13 cellular contexts compared by ENCODE assay signal in genomic region chr9:95182854-95183563, GRCh38.
DNase-seq lines count a peak whose midpoint lies in the region; ATAC-seq and TF ChIP-seq lines count a peak whose summit lies in the region.
"Had no signal": no experiment of that assay in that cellular context is flagged by ENCODE, and none has a peak within 500 bp of the region (broad histone marks: within the 10 kb centered on the region; RNA-seq: fewer than 3 reads in every experiment).

No MANE protein-coding gene starts in this region.

- no peaks in the 10 kb centered on the region for H3K9me3 ChIP-seq in heart left ventricle
- H3K9me3 ChIP-seq in CD4-positive, alpha-beta memory T cell (ENCODE audit: control insufficient read depth in 1 of 2, low read length in 2 of 2): no peaks in the 10 kb centered on the region
- no peaks in the 10 kb centered on the region for H3K9me3 ChIP-seq in spleen

- H3K36me3 Mint-ChIP-seq in WTC11: no peaks in the 10 kb centered on the region
- peaks cover 3% of the 10 kb centered on the region for H3K36me3 Mint-ChIP-seq in osteocyte (ENCODE audit: unreplicated experiment)
- no peaks in the 10 kb centered on the region for H3K36me3 Mint-ChIP-seq in CD4-positive, alpha-beta memory T cell
- H3K36me3 Mint-ChIP-seq: naive B cell had no signal

- DNase-seq in AG04449 (ENCODE audit: low read depth, low spot score) (no peak), WTC11 (ENCODE audit: low spot score) (peak; percentile 65), heart left ventricle (no peak), osteocyte (ENCODE audit: extremely low spot score, unreplicated experiment) (no peak), spleen (no peak)
- DNase-seq in stimulated activated naive CD8-positive, alpha-beta T cell treated with anti-CD3 and anti-CD28 coated beads, Interleukin-15, amount 100 ng/mL, for 72 hours: no peak
- DNase-seq in stimulated activated CD4-positive, alpha-beta T cell treated with anti-CD3 and anti-CD28 coated beads, Interleukin-4, amount 100 ng/mL, for 1 hour: no peak
- no peak for DNase-seq in CD4-positive, alpha-beta memory T cell
- DNase-seq: cerebellar nuclear complex, DMS53, naive B cell, PC-3 had no signal

- ATAC-seq in WTC11 (peak; percentile 95), heart left ventricle (peak; percentile 78 to 89 (median 86))
- ATAC-seq in stimulated activated naive CD8-positive, alpha-beta T cell treated with anti-CD3 and anti-CD28 coated beads, Interleukin-15, amount 100 ng/mL, for 72 hours: no peak
- ATAC-seq: PC-3 had no signal

- peaks cover 0 to 3% (median under 1%) of the 10 kb centered on the region in 12 donors for H3K4me1 ChIP-seq in heart left ventricle
- no peaks in the 10 kb centered on the region for H3K4me1 ChIP-seq in CD4-positive, alpha-beta memory T cell (ENCODE audit: insufficient read depth, low read length)
- H3K4me1 ChIP-seq in spleen: peaks cover 0 to 2% (median 0%) of the 10 kb centered on the region in 6 donors

- H3K27ac ChIP-seq in heart left ventricle: no peak overlapping the region
- H3K27ac ChIP-seq in CD4-positive, alpha-beta memory T cell (ENCODE audit: low read depth, low read length): no peak overlapping the region
- no peak overlapping the region for H3K27ac ChIP-seq in spleen

- no peaks in the 10 kb centered on the region for H3K36me3 ChIP-seq in heart left ventricle
- no peaks in the 10 kb centered on the region for H3K36me3 ChIP-seq in CD4-positive, alpha-beta memory T cell (ENCODE audit: insufficient read depth, low read length)
- H3K36me3 ChIP-seq in spleen: no peaks in the 10 kb centered on the region

- CTCF ChIA-PET in AG04449 (lab: Yijun Ruan, JAX): interaction anchor here (0.6 to 4.6 kb wide), 7 partner anchors 8 to 1279 kb away, joined by 3 to 44 read pairs (median 5); no protein-coding TSS in a partner anchor
- CTCF ChIA-PET in WTC11 (lab: Charles Lee): interaction anchor here (0.5 to 1.7 kb wide), 13 partner anchors 9 to 843 kb away, joined by 3 to 18 read pairs (median 4); partner anchors contain the start of gene FANCC
- CTCF ChIA-PET in CD4-positive, alpha-beta memory T cell (lab: Charles Lee; ENCODE audit: partially characterized antibody): interaction anchor here (2.2 kb wide), 1 partner anchor 15 kb away, joined by 5 read pairs; no protein-coding TSS in a partner anchor

- H3K4me3 Mint-ChIP-seq in WTC11 (no peak overlapping the region), osteocyte (ENCODE audit: unreplicated experiment) (no peak overlapping the region)
- no peak overlapping the region for H3K4me3 Mint-ChIP-seq in stimulated activated naive CD8-positive, alpha-beta T cell treated with anti-CD3 and anti-CD28 coated beads, Interleukin-15, amount 100 ng/mL, for 72 hours
- H3K4me3 Mint-ChIP-seq in CD4-positive, alpha-beta memory T cell: no peak overlapping the region
- H3K4me3 Mint-ChIP-seq: naive B cell; T-helper 1 cell treated with Interleukin-12 subunit alpha and Interleukin-12 subunit beta and Interleukin-4 antibody, amounts not matched to agents 30 μg/mL and 1 μg/mL, for 36 hours had no signal

- TF ChIP-seq CTCF in AG04449 (IDR thresholded peaks at IDR 0.05; ENCODE audit: insufficient read depth, low read length, missing control alignments) (peak; percentile 48), WTC11 (IDR thresholded peaks at IDR 0.05) (peak; percentile 14; the same call in 1 of the 2 replicates), heart left ventricle (IDR thresholded peaks at IDR 0.05) (peak in 10 of 12 donors; percentile 17 to 48 (median 35)), osteocyte (IDR thresholded peaks at IDR 0.05) (peak; percentile 42), spleen (IDR thresholded peaks at IDR 0.05 in 8 of 11, conservative IDR thresholded peaks at IDR 0.05 in 3 of 11) (no peak)

- H3K27ac Mint-ChIP-seq in WTC11 (peak overlapping the region; percentile 6), osteocyte (ENCODE audit: unreplicated experiment) (no peak overlapping the region)
- no peak overlapping the region for H3K27ac Mint-ChIP-seq in stimulated activated naive CD8-positive, alpha-beta T cell treated with anti-CD3 and anti-CD28 coated beads, Interleukin-15, amount 100 ng/mL, for 72 hours
- H3K27ac Mint-ChIP-seq in CD4-positive, alpha-beta memory T cell: no peak overlapping the region
- H3K27ac Mint-ChIP-seq: naive B cell; T-helper 1 cell treated with Interleukin-12 subunit alpha and Interleukin-12 subunit beta and Interleukin-4 antibody, amounts not matched to agents 30 μg/mL and 1 μg/mL, for 36 hours had no signal

- no peaks in the 10 kb centered on the region for H3K27me3 ChIP-seq in heart left ventricle
- H3K27me3 ChIP-seq in CD4-positive, alpha-beta memory T cell (ENCODE audit: insufficient read depth, low read length): no peaks in the 10 kb centered on the region
- no peaks in the 10 kb centered on the region for H3K27me3 ChIP-seq in spleen (replicated peaks in 1 of 7)

- intact Hi-C loops in heart left ventricle (cut with DNase I) (no loop called here), spleen (cut with DNase I; ENCODE audit: low total_unique reads) (no loop called here)
- intact Hi-C loops in CD4-positive, alpha-beta memory T cell (cut with micrococcal nuclease): no loop called here

- no peak overlapping the region for H3K4me3 ChIP-seq in AG04449 (ENCODE audit: low read depth, low read length)
- no peak overlapping the region for H3K4me3 ChIP-seq in heart left ventricle
- no peak overlapping the region for H3K4me3 ChIP-seq in CD4-positive, alpha-beta memory T cell (ENCODE audit: low read length in 2 of 2)
- H3K4me3 ChIP-seq in spleen: no peak overlapping the region

- H3K9me3 Mint-ChIP-seq in WTC11 (no peaks in the 10 kb centered on the region), osteocyte (ENCODE audit: unreplicated experiment) (no peaks in the 10 kb centered on the region)
- no peaks in the 10 kb centered on the region for H3K9me3 Mint-ChIP-seq in stimulated activated naive CD8-positive, alpha-beta T cell treated with anti-CD3 and anti-CD28 coated beads, Interleukin-15, amount 100 ng/mL, for 72 hours
- H3K9me3 Mint-ChIP-seq in CD4-positive, alpha-beta memory T cell: no peaks in the 10 kb centered on the region
- H3K9me3 Mint-ChIP-seq: naive B cell; T-helper 1 cell treated with Interleukin-12 subunit alpha and Interleukin-12 subunit beta and Interleukin-4 antibody, amounts not matched to agents 30 μg/mL and 1 μg/mL, for 36 hours had no signal

- 62 to 75% (median 73%) methylated on average over 11 of the region's 11 CpGs for WGBS in heart left ventricle, 4 donors
- 89 to 93% (median 92%) methylated on average over 11 of the region's 11 CpGs for WGBS in spleen, 5 donors

- H3K4me1 Mint-ChIP-seq in WTC11 (peaks cover 19% of the 10 kb centered on the region), osteocyte (ENCODE audit: unreplicated experiment) (peaks cover 13% of the 10 kb centered on the region)
- H3K4me1 Mint-ChIP-seq in stimulated activated naive CD8-positive, alpha-beta T cell treated with anti-CD3 and anti-CD28 coated beads, Interleukin-15, amount 100 ng/mL, for 72 hours: peaks cover 1% of the 10 kb centered on the region
- peaks cover 0 to 3% (median 0%) of the 10 kb centered on the region in 4 donors for H3K4me1 Mint-ChIP-seq in CD4-positive, alpha-beta memory T cell
- H3K4me1 Mint-ChIP-seq: naive B cell had no signal

- POLR2A ChIA-PET in AG04449 (lab: Yijun Ruan, JAX): no interaction called here
- POLR2A ChIA-PET in WTC11 (lab: Charles Lee): no interaction called here
- POLR2A ChIA-PET in CD4-positive, alpha-beta memory T cell (lab: Charles Lee; ENCODE audit: partially characterized antibody): no interaction called here

- no peak for TF ChIP-seq POLR2A in heart left ventricle (IDR thresholded peaks at IDR 0.05)
- TF ChIP-seq POLR2A in spleen (IDR thresholded peaks at IDR 0.05): no peak

- H3K27me3 Mint-ChIP-seq in WTC11 (ENCODE audit: low read depth): no peaks in the 10 kb centered on the region
- H3K27me3 Mint-ChIP-seq in osteocyte (ENCODE audit: unreplicated experiment): no peaks in the 10 kb centered on the region
- H3K27me3 Mint-ChIP-seq in stimulated activated naive CD8-positive, alpha-beta T cell treated with anti-CD3 and anti-CD28 coated beads, Interleukin-15, amount 100 ng/mL, for 72 hours: no peaks in the 10 kb centered on the region
- H3K27me3 Mint-ChIP-seq in CD4-positive, alpha-beta memory T cell: no peaks in the 10 kb centered on the region
- H3K27me3 Mint-ChIP-seq: naive B cell had no signal

TF ChIP-seq in WTC11, 78 proteins besides CTCF, POLR2A, EP300 and RAD21 (continues in another document):
- TF ChIP-seq ETV6 (CRISPR knock-in tag; IDR thresholded peaks at IDR 0.05): no peak
- TF ChIP-seq FOXK1 (CRISPR knock-in tag; IDR thresholded peaks at IDR 0.05): peak; percentile 48; the same call in 1 of the 2 replicates
- TF ChIP-seq ERG (CRISPR knock-in tag; IDR thresholded peaks at IDR 0.05): no peak
- TF ChIP-seq RORB (CRISPR knock-in tag; IDR thresholded peaks at IDR 0.05): no peak
- TF ChIP-seq ZNF425 (CRISPR knock-in tag; conservative IDR thresholded peaks at IDR 0.05): no peak
- TF ChIP-seq ZNF219 (CRISPR knock-in tag; IDR thresholded peaks at IDR 0.05; ENCODE audit: borderline replicate concordance): no peak
- TF ChIP-seq MXD4 (CRISPR knock-in tag; IDR thresholded peaks at IDR 0.05; ENCODE audit: borderline replicate concordance): no peak

Comparison
In these comparisons a context has a peak if more than half of its experiments do, and no peak if none do; other contexts are left out.
1. CTCF ChIP-seq: peak in AG04449 (single experiment), WTC11 (single experiment), heart left ventricle (10 of 12) and osteocyte (single experiment); none in spleen (0 of 11).